Comparison of ENCODE assay signal across 1 cellular context in the genomic region with DNA sequence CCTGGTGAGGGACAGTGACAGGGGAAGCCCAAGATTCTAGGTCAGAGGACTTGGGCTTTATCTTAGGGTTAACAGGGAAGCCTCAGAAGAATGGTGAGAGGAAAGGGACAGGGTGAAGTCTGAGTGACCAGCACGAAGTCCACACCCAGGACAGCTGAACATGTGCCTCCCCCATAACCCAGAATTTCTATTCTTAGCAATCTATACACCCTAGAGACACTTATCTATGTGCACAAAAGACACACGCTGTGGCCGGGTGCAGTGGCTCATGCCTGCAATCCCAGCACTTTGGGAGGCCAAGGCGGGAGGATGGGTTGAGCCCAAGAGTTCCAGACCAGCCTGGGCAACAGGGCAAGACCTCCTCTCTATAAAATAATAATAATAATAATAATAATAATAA.
A peak's percentile ranks its signal among the peaks of the same experiment; 100 is the strongest.
TF ChIP-seq lines count a peak whose summit lies in the region.

No MANE protein-coding gene starts in this region.

TF ChIP-seq in K562, 482 proteins besides CTCF, POLR2A, EP300 and RAD21 (continued from another document and continues in another):
- TF ChIP-seq TCF3 (CRISPR knock-in tag; IDR thresholded peaks at IDR 0.05) (peak; percentile 84), BHLHE40 (IDR thresholded peaks at IDR 0.05; ENCODE audit: low read length) (peak; percentile 46; the same call in 1 of the 2 replicates), CEBPG (CRISPR knock-in tag; IDR thresholded peaks at IDR 0.05) (no peak), CEBPG (tag; conservative IDR thresholded peaks at IDR 0.05 in 1 of 2, IDR thresholded peaks at IDR 0.05 in 1 of 2) (no peak), CBFA2T2 (conservative IDR thresholded peaks at IDR 0.05) (peak; percentile 43; the same call in 1 of the 2 replicates), SIN3A (IDR thresholded peaks at IDR 0.05; ENCODE audit: borderline replicate concordance in 2 of 2, control insufficient read depth in 1 of 2, low read depth in 2 of 2, low read length in 2 of 2) (no peak), ZNF586 (CRISPR knock-in tag; conservative IDR thresholded peaks at IDR 0.05) (no peak), ZBTB7A (IDR thresholded peaks at IDR 0.05; ENCODE audit: borderline replicate concordance, control insufficient read depth, low read depth, low read length) (no peak), SPI1 (IDR thresholded peaks at IDR 0.05; ENCODE audit: borderline replicate concordance, low read depth, low read length) (no peak), ZNF146 (CRISPR knock-in tag; IDR thresholded peaks at IDR 0.05; ENCODE audit: unreplicated experiment) (no peak), ZNF57 (CRISPR knock-in tag; IDR thresholded peaks at IDR 0.05) (no peak), L3MBTL2 (IDR thresholded peaks at IDR 0.05) (peak; percentile 68), KLF13 (tag; IDR thresholded peaks at IDR 0.05; ENCODE audit: borderline replicate concordance, low read depth) (no peak), PRPF4 (IDR thresholded peaks at IDR 0.05; ENCODE audit: insufficient read depth, low read depth, low read length, poor library complexity, severe bottlenecking) (no peak), TBL1XR1 (IDR thresholded peaks at IDR 0.05; ENCODE audit: low read length in 2 of 2) (no peak), POLR2AphosphoS5 (IDR thresholded peaks at IDR 0.05; ENCODE audit: control insufficient read depth, insufficient read depth, low read depth, low read length) (no peak), JUND (IDR thresholded peaks at IDR 0.05; ENCODE audit: borderline replicate concordance, low read depth, low read length) (no peak), JUND (tag; IDR thresholded peaks at IDR 0.05; ENCODE audit: borderline replicate concordance, low read depth, low read length) (peak; percentile 21; the same call in 1 of the 3 replicates), CHD4 (IDR thresholded peaks at IDR 0.05; ENCODE audit: insufficient read depth, insufficient replicate concordance, low read depth, low read length, poor library complexity, severe bottlenecking) (no peak), ZKSCAN3 (CRISPR knock-in tag; IDR thresholded peaks at IDR 0.05) (no peak), TAF15 (IDR thresholded peaks at IDR 0.05; ENCODE audit: low read depth, low read length) (no peak), STAT5B (CRISPR knock-in tag; IDR thresholded peaks at IDR 0.05) (no peak)
- TF ChIP-seq, protein P1, sequence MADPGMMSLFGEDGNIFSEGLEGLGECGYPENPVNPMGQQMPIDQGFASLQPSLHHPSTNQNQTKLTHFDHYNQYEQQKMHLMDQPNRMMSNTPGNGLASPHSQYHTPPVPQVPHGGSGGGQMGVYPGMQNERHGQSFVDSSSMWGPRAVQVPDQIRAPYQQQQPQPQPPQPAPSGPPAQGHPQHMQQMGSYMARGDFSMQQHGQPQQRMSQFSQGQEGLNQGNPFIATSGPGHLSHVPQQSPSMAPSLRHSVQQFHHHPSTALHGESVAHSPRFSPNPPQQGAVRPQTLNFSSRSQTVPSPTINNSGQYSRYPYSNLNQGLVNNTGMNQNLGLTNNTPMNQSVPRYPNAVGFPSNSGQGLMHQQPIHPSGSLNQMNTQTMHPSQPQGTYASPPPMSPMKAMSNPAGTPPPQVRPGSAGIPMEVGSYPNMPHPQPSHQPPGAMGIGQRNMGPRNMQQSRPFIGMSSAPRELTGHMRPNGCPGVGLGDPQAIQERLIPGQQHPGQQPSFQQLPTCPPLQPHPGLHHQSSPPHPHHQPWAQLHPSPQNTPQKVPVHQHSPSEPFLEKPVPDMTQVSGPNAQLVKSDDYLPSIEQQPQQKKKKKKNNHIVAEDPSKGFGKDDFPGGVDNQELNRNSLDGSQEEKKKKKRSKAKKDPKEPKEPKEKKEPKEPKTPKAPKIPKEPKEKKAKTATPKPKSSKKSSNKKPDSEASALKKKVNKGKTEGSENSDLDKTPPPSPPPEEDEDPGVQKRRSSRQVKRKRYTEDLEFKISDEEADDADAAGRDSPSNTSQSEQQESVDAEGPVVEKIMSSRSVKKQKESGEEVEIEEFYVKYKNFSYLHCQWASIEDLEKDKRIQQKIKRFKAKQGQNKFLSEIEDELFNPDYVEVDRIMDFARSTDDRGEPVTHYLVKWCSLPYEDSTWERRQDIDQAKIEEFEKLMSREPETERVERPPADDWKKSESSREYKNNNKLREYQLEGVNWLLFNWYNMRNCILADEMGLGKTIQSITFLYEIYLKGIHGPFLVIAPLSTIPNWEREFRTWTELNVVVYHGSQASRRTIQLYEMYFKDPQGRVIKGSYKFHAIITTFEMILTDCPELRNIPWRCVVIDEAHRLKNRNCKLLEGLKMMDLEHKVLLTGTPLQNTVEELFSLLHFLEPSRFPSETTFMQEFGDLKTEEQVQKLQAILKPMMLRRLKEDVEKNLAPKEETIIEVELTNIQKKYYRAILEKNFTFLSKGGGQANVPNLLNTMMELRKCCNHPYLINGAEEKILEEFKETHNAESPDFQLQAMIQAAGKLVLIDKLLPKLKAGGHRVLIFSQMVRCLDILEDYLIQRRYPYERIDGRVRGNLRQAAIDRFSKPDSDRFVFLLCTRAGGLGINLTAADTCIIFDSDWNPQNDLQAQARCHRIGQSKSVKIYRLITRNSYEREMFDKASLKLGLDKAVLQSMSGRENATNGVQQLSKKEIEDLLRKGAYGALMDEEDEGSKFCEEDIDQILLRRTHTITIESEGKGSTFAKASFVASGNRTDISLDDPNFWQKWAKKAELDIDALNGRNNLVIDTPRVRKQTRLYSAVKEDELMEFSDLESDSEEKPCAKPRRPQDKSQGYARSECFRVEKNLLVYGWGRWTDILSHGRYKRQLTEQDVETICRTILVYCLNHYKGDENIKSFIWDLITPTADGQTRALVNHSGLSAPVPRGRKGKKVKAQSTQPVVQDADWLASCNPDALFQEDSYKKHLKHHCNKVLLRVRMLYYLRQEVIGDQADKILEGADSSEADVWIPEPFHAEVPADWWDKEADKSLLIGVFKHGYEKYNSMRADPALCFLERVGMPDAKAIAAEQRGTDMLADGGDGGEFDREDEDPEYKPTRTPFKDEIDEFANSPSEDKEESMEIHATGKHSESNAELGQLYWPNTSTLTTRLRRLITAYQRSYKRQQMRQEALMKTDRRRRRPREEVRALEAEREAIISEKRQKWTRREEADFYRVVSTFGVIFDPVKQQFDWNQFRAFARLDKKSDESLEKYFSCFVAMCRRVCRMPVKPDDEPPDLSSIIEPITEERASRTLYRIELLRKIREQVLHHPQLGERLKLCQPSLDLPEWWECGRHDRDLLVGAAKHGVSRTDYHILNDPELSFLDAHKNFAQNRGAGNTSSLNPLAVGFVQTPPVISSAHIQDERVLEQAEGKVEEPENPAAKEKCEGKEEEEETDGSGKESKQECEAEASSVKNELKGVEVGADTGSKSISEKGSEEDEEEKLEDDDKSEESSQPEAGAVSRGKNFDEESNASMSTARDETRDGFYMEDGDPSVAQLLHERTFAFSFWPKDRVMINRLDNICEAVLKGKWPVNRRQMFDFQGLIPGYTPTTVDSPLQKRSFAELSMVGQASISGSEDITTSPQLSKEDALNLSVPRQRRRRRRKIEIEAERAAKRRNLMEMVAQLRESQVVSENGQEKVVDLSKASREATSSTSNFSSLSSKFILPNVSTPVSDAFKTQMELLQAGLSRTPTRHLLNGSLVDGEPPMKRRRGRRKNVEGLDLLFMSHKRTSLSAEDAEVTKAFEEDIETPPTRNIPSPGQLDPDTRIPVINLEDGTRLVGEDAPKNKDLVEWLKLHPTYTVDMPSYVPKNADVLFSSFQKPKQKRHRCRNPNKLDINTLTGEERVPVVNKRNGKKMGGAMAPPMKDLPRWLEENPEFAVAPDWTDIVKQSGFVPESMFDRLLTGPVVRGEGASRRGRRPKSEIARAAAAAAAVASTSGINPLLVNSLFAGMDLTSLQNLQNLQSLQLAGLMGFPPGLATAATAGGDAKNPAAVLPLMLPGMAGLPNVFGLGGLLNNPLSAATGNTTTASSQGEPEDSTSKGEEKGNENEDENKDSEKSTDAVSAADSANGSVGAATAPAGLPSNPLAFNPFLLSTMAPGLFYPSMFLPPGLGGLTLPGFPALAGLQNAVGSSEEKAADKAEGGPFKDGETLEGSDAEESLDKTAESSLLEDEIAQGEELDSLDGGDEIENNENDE (IDR thresholded peaks at IDR 0.05; ENCODE audit: low read depth, low read length), result no peak
- TF ChIP-seq, protein P2, sequence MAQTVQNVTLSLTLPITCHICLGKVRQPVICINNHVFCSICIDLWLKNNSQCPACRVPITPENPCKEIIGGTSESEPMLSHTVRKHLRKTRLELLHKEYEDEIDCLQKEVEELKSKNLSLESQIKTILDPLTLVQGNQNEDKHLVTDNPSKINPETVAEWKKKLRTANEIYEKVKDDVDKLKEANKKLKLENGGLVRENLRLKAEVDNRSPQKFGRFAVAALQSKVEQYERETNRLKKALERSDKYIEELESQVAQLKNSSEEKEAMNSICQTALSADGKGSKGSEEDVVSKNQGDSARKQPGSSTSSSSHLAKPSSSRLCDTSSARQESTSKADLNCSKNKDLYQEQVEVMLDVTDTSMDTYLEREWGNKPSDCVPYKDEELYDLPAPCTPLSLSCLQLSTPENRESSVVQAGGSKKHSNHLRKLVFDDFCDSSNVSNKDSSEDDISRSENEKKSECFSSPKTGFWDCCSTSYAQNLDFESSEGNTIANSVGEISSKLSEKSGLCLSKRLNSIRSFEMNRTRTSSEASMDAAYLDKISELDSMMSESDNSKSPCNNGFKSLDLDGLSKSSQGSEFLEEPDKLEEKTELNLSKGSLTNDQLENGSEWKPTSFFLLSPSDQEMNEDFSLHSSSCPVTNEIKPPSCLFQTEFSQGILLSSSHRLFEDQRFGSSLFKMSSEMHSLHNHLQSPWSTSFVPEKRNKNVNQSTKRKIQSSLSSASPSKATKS (CRISPR knock-in tag; IDR thresholded peaks at IDR 0.05), result no peak
- TF ChIP-seq, protein P3, sequence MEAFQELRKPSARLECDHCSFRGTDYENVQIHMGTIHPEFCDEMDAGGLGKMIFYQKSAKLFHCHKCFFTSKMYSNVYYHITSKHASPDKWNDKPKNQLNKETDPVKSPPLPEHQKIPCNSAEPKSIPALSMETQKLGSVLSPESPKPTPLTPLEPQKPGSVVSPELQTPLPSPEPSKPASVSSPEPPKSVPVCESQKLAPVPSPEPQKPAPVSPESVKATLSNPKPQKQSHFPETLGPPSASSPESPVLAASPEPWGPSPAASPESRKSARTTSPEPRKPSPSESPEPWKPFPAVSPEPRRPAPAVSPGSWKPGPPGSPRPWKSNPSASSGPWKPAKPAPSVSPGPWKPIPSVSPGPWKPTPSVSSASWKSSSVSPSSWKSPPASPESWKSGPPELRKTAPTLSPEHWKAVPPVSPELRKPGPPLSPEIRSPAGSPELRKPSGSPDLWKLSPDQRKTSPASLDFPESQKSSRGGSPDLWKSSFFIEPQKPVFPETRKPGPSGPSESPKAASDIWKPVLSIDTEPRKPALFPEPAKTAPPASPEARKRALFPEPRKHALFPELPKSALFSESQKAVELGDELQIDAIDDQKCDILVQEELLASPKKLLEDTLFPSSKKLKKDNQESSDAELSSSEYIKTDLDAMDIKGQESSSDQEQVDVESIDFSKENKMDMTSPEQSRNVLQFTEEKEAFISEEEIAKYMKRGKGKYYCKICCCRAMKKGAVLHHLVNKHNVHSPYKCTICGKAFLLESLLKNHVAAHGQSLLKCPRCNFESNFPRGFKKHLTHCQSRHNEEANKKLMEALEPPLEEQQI (IDR thresholded peaks at IDR 0.05), result no peak
- TF ChIP-seq, protein P4, sequence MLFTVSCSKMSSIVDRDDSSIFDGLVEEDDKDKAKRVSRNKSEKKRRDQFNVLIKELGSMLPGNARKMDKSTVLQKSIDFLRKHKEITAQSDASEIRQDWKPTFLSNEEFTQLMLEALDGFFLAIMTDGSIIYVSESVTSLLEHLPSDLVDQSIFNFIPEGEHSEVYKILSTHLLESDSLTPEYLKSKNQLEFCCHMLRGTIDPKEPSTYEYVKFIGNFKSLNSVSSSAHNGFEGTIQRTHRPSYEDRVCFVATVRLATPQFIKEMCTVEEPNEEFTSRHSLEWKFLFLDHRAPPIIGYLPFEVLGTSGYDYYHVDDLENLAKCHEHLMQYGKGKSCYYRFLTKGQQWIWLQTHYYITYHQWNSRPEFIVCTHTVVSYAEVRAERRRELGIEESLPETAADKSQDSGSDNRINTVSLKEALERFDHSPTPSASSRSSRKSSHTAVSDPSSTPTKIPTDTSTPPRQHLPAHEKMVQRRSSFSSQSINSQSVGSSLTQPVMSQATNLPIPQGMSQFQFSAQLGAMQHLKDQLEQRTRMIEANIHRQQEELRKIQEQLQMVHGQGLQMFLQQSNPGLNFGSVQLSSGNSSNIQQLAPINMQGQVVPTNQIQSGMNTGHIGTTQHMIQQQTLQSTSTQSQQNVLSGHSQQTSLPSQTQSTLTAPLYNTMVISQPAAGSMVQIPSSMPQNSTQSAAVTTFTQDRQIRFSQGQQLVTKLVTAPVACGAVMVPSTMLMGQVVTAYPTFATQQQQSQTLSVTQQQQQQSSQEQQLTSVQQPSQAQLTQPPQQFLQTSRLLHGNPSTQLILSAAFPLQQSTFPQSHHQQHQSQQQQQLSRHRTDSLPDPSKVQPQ (CRISPR knock-in tag; IDR thresholded peaks at IDR 0.05; ENCODE audit: borderline replicate concordance), result no peak
- TF ChIP-seq, protein P5, sequence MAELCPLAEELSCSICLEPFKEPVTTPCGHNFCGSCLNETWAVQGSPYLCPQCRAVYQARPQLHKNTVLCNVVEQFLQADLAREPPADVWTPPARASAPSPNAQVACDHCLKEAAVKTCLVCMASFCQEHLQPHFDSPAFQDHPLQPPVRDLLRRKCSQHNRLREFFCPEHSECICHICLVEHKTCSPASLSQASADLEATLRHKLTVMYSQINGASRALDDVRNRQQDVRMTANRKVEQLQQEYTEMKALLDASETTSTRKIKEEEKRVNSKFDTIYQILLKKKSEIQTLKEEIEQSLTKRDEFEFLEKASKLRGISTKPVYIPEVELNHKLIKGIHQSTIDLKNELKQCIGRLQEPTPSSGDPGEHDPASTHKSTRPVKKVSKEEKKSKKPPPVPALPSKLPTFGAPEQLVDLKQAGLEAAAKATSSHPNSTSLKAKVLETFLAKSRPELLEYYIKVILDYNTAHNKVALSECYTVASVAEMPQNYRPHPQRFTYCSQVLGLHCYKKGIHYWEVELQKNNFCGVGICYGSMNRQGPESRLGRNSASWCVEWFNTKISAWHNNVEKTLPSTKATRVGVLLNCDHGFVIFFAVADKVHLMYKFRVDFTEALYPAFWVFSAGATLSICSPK (IDR thresholded peaks at IDR 0.05; ENCODE audit: borderline replicate concordance), result no peak
- TF ChIP-seq, protein P6, sequence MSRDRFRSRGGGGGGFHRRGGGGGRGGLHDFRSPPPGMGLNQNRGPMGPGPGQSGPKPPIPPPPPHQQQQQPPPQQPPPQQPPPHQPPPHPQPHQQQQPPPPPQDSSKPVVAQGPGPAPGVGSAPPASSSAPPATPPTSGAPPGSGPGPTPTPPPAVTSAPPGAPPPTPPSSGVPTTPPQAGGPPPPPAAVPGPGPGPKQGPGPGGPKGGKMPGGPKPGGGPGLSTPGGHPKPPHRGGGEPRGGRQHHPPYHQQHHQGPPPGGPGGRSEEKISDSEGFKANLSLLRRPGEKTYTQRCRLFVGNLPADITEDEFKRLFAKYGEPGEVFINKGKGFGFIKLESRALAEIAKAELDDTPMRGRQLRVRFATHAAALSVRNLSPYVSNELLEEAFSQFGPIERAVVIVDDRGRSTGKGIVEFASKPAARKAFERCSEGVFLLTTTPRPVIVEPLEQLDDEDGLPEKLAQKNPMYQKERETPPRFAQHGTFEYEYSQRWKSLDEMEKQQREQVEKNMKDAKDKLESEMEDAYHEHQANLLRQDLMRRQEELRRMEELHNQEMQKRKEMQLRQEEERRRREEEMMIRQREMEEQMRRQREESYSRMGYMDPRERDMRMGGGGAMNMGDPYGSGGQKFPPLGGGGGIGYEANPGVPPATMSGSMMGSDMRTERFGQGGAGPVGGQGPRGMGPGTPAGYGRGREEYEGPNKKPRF (IDR thresholded peaks at IDR 0.05; ENCODE audit: low read depth, low read length), result no peak
